In genomic region chr18:63131106-63131943, GRCh38 we compare ENCODE assay signal across 8 cellular contexts.
DNase-seq lines count a peak whose midpoint lies in the region; ATAC-seq and TF ChIP-seq lines count a peak whose summit lies in the region.

No MANE protein-coding gene starts in this region.

- H3K79me2 ChIP-seq in OCI-LY3 (ENCODE audit: low read length) (peaks cover 67% of the 10 kb centered on the region), parathyroid adenoma (no peaks in the 10 kb centered on the region)

- peak overlapping the region; percentile 11; the same call in 1 of the 2 replicates for H3K9ac ChIP-seq in OCI-LY3 (ENCODE audit: low read length)
- H3K9ac ChIP-seq in parathyroid adenoma: no peak overlapping the region

- H2AFZ ChIP-seq in OCI-LY3 (ENCODE audit: low read depth, low read length): no peak overlapping the region
- H2AFZ ChIP-seq in parathyroid adenoma: peak overlapping the region; percentile 17

- peak overlapping the region; percentile 12; the same call in 1 of the 2 replicates for H3K4me3 ChIP-seq in OCI-LY3 (ENCODE audit: low read length)
- H3K4me3 ChIP-seq in parathyroid adenoma (ENCODE audit: low read depth, low read length): no peak overlapping the region

- H3K4me1 ChIP-seq in OCI-LY3 (ENCODE audit: low read length): peaks cover 37% of the 10 kb centered on the region
- H3K4me1 ChIP-seq in parathyroid adenoma: peaks cover 4% of the 10 kb centered on the region

- H3K9me3 ChIP-seq in OCI-LY3 (ENCODE audit: insufficient read depth, low read length) (no peaks in the 10 kb centered on the region), parathyroid adenoma (ENCODE audit: control insufficient read depth, low read length) (no peaks in the 10 kb centered on the region)

- TF ChIP-seq CTCF in OCI-LY3 (IDR thresholded peaks at IDR 0.05; ENCODE audit: low read depth, low read length) (peak; percentile 99), parathyroid adenoma (IDR thresholded peaks at IDR 0.05) (peak; percentile 74)

- H3K27ac ChIP-seq in OCI-LY3 (ENCODE audit: low read length) (peak overlapping the region; percentile 22), parathyroid adenoma (no peak overlapping the region)

- peaks cover 24% of the 10 kb centered on the region for H3K36me3 ChIP-seq in OCI-LY3 (replicated peaks; ENCODE audit: low read depth, low read length)
- no peaks in the 10 kb centered on the region for H3K36me3 ChIP-seq in parathyroid adenoma (ENCODE audit: control insufficient read depth, insufficient read depth, low read length)

- ATAC-seq in HG02759 (IDR thresholded peaks at IDR 0.05; ENCODE audit: unreplicated experiment) (peak; percentile 42), HG02642 (IDR thresholded peaks at IDR 0.05; ENCODE audit: poor library complexity, unreplicated experiment) (no peak), GM18909 (IDR thresholded peaks at IDR 0.05; ENCODE audit: poor library complexity, unreplicated experiment) (no peak)

- peaks cover 70% of the 10 kb centered on the region for H4K20me1 ChIP-seq in OCI-LY3 (ENCODE audit: insufficient read depth, low read length)

- peak; percentile 20 for DNase-seq in DMS53 treated with DMSO at 0.1 percent for 48 hours (lab: John Stamatoyannopoulos, UW; ENCODE audit: unreplicated experiment)
- DNase-seq in activated effector memory CD4-positive, alpha-beta T cell treated with Interleukin-2 at 50 U/mL for 16 hours: peak; percentile 27
- DNase-seq in foreskin melanocyte: peak; percentile 57

- H3K27me3 ChIP-seq in OCI-LY3 (ENCODE audit: low read depth, low read length) (no peaks in the 10 kb centered on the region), parathyroid adenoma (ENCODE audit: control insufficient read depth, insufficient read depth, low read length) (no peaks in the 10 kb centered on the region)

- H3K4me2 ChIP-seq in OCI-LY3 (ENCODE audit: low read length) (peak overlapping the region; percentile 52), parathyroid adenoma (ENCODE audit: low read length) (peak overlapping the region; percentile 42)
